ENCODE assay signal across 7 cellular contexts in genomic region chr19:11420894-11421606, GRCh38. TPM values are rescaled to one million over a fixed set of nuclear protein-coding genes. Genes with fewer than 3 reads are reported as not detected.
A peak's percentile ranks its signal among the peaks of the same experiment; 100 is the strongest.
DNase-seq lines count a peak whose midpoint lies in the region; ATAC-seq and TF ChIP-seq lines count a peak whose summit lies in the region.
"Had no signal": no experiment of that assay in that cellular context is flagged by ENCODE, and none has a peak within 500 bp of the region (broad histone marks: within the 10 kb centered on the region; RNA-seq: fewer than 3 reads in every experiment).

No MANE protein-coding gene starts in this region.

- no peaks in the 10 kb centered on the region for H3K9me2 ChIP-seq in hepatocyte (replicated peaks; ENCODE audit: insufficient read depth)

- H3K27me3 Mint-ChIP-seq in activated CD4-positive, alpha-beta T cell treated with anti-CD3 and anti-CD28 coated beads, Interleukin-2, amount 10 ng/mL, durations not matched to agents 24 days and 14 days, result peaks cover 72% of the 10 kb centered on the region

- H3K27ac ChIP-seq in hepatocyte (peak overlapping the region; percentile 53), tibial nerve (peak overlapping the region in 1 of 4 donors; percentile 50)

- H3K4me3 Mint-ChIP-seq in activated CD4-positive, alpha-beta T cell treated with anti-CD3 and anti-CD28 coated beads, Interleukin-2, amount 10 ng/mL, durations not matched to agents 24 days and 14 days, result peak overlapping the region; percentile 82

- no peak overlapping the region for H3K27ac Mint-ChIP-seq in activated CD4-positive, alpha-beta T cell treated with anti-CD3 and anti-CD28 coated beads, Interleukin-2, amount 10 ng/mL, durations not matched to agents 24 days and 14 days

- DNase-seq in activated CD4-positive, alpha-beta T cell treated with anti-CD3 and anti-CD28 coated beads, Interleukin-2, amount 10 ng/mL, durations not matched to agents 24 days and 14 days, result peak; percentile 63
- no peak for DNase-seq in activated CD4-positive, alpha-beta T cell treated with anti-CD3 and anti-CD28 coated beads for 1 hour
- DNase-seq in hepatocyte (ENCODE audit: low spot score) (peak; percentile 28), tibial nerve (ENCODE audit: low spot score in 2 of 2) (no peak)
- DNase-seq in activated CD8-positive, alpha-beta memory T cell treated with anti-CD3 and anti-CD28 coated beads, Interleukin-2, amount 50 U/mL, for 48 hours, result no peak
- DNase-seq: effector CD4-positive, alpha-beta T cell had no signal

- 29% methylated on average over 23 of the region's 28 CpGs for WGBS in hepatocyte (ENCODE audit: low lambda C conversion rate, missing lambda C conversion rate)
- WGBS in tibial nerve, 2 donors, result 14 to 16% methylated on average over 28 of the region's 28 CpGs

- H3K79me2 ChIP-seq in hepatocyte, result peaks cover 6% of the 10 kb centered on the region

- H4K20me1 ChIP-seq in hepatocyte (ENCODE audit: insufficient read depth, poor library complexity, severe bottlenecking), result no peaks in the 10 kb centered on the region

- H3K9me3 Mint-ChIP-seq in activated CD4-positive, alpha-beta T cell treated with anti-CD3 and anti-CD28 coated beads, Interleukin-2, amount 10 ng/mL, durations not matched to agents 24 days and 14 days, result no peaks in the 10 kb centered on the region

- no peaks in the 10 kb centered on the region for H3K36me3 Mint-ChIP-seq in activated CD4-positive, alpha-beta T cell treated with anti-CD3 and anti-CD28 coated beads, Interleukin-2, amount 10 ng/mL, durations not matched to agents 24 days and 14 days (ENCODE audit: low read depth)

- H3K36me3 ChIP-seq in hepatocyte (replicated peaks; ENCODE audit: insufficient read depth, low read depth), result no peaks in the 10 kb centered on the region
- no peaks in the 10 kb centered on the region for H3K36me3 ChIP-seq in tibial nerve

- H3K4me3 ChIP-seq in hepatocyte (peak overlapping the region; percentile 41), tibial nerve (peak overlapping the region; percentile 17 to 40 (median 32))

- H3K9me3 ChIP-seq in hepatocyte (ENCODE audit: low read depth) (no peaks in the 10 kb centered on the region), tibial nerve (no peaks in the 10 kb centered on the region)

- no peak for ATAC-seq in GM21786 (IDR thresholded peaks at IDR 0.05; ENCODE audit: unreplicated experiment)

- peak overlapping the region; percentile 75 for H2AFZ ChIP-seq in hepatocyte

- H3K4me1 Mint-ChIP-seq in activated CD4-positive, alpha-beta T cell treated with anti-CD3 and anti-CD28 coated beads, Interleukin-2, amount 10 ng/mL, durations not matched to agents 24 days and 14 days, result peaks cover 33% of the 10 kb centered on the region

- intact Hi-C loops in activated CD4-positive, alpha-beta T cell treated with anti-CD3 and anti-CD28 coated beads, Interleukin-2, amount 10 ng/mL, durations not matched to agents 24 days and 14 days (cut with micrococcal nuclease), result loop anchor here (2.0 to 5.0 kb wide), 2 partner anchors 38 to 61 kb away; partner anchors contain the start of gene ELAVL3

- H3K27me3 ChIP-seq in hepatocyte (peaks cover 5% of the 10 kb centered on the region), tibial nerve (peaks cover 0 to 73% of the 10 kb centered on the region in 2 donors)

- H3K4me2 ChIP-seq in hepatocyte, result peak overlapping the region; percentile 86

- TF ChIP-seq POLR2A in tibial nerve (IDR thresholded peaks at IDR 0.05), result no peak

- H3K4me1 ChIP-seq in hepatocyte (ENCODE audit: insufficient read depth) (peaks cover 21% of the 10 kb centered on the region), tibial nerve (peaks cover 0 to 51% (median 29%) of the 10 kb centered on the region in 4 donors)

- TF ChIP-seq EP300 in tibial nerve (IDR thresholded peaks at IDR 0.05), result no peak

- TF ChIP-seq CTCF in hepatocyte (IDR thresholded peaks at IDR 0.05; ENCODE audit: poor library complexity), result no peak
- no peak for TF ChIP-seq CTCF in tibial nerve (IDR thresholded peaks at IDR 0.05)

RNA-seq across cellular contexts. Expression of gene RGL3, which starts 1.9 kb away (rescaled TPM):
- not detected in 2 replicates for total RNA-seq in activated CD4-positive, alpha-beta T cell treated with anti-CD3 and anti-CD28 coated beads, Interleukin-2, amount 10 ng/mL, durations not matched to agents 24 days and 14 days
- 20.6 and 27.6 TPM in 2 replicates for total RNA-seq in hepatocyte
- polyA plus RNA-seq in hepatocyte, result 55.6 and 94.8 TPM in 2 replicates
- 10 to 100 TPM in 2 of 4 donors, 1 to 10 TPM in 2; 5.7 to 17.9 (median 11.0) TPM for total RNA-seq in tibial nerve

RNA-seq across cellular contexts. Expression of gene ODAD3, which starts 13.9 kb away (rescaled TPM):
- 0.12 and 0.24 TPM in 2 replicates for total RNA-seq in activated CD4-positive, alpha-beta T cell treated with anti-CD3 and anti-CD28 coated beads, Interleukin-2, amount 10 ng/mL, durations not matched to agents 24 days and 14 days
- 0.08 and 1.3 TPM in 2 replicates for total RNA-seq in hepatocyte
- 1.4 and 1.9 TPM in 2 replicates for polyA plus RNA-seq in hepatocyte
- 1 to 10 TPM in 1 of 4 donors, under 1 TPM in 1, not detected in 2; 0.42 to 1.3 TPM for total RNA-seq in tibial nerve

RNA-seq across cellular contexts. Expression of gene PRKCSH, which starts 14.4 kb away (rescaled TPM):
- 288 TPM in 2 replicates for total RNA-seq in activated CD4-positive, alpha-beta T cell treated with anti-CD3 and anti-CD28 coated beads, Interleukin-2, amount 10 ng/mL, durations not matched to agents 24 days and 14 days
- total RNA-seq in hepatocyte (60.0 and 85.1 TPM in 2 replicates), tibial nerve (100 to 1,000 TPM in 1 of 4 donors, 10 to 100 TPM in 3; 94.0 to 101 (median 97.4) TPM)
- polyA plus RNA-seq in hepatocyte, result 245 and 251 TPM in 2 replicates

RNA-seq across cellular contexts. Expression of gene EPOR, which starts 36.9 kb away (rescaled TPM):
- 7.2 and 7.7 TPM in 2 replicates for total RNA-seq in activated CD4-positive, alpha-beta T cell treated with anti-CD3 and anti-CD28 coated beads, Interleukin-2, amount 10 ng/mL, durations not matched to agents 24 days and 14 days
- 16.6 and 20.9 TPM in 2 replicates for total RNA-seq in hepatocyte
- polyA plus RNA-seq in hepatocyte, result 34.2 and 46.8 TPM in 2 replicates
- 10 to 100 TPM in 1 of 4 donors, 1 to 10 TPM in 3; 3.5 to 10.0 (median 7.5) TPM for total RNA-seq in tibial nerve

RNA-seq across cellular contexts. Expression of gene SWSAP1, which starts 46.6 kb away (rescaled TPM):
- 2.3 and 2.6 TPM in 2 replicates for total RNA-seq in activated CD4-positive, alpha-beta T cell treated with anti-CD3 and anti-CD28 coated beads, Interleukin-2, amount 10 ng/mL, durations not matched to agents 24 days and 14 days
- total RNA-seq in hepatocyte (2.2 and 3.1 TPM in 2 replicates), tibial nerve (1 to 10 TPM; 2.3 to 5.7 (median 2.8) TPM)
- polyA plus RNA-seq in hepatocyte, result 4.0 and 4.9 TPM in 2 replicates

Comparison
In these comparisons a context has a peak if more than half of its experiments do, and no peak if none do; other contexts are left out.
1. DNase-seq: peak in activated CD4-positive, alpha-beta T cell treated with anti-CD3 and anti-CD28 coated beads, Interleukin-2, amount 10 ng/mL, durations not matched to agents 24 days and 14 days (single experiment) and hepatocyte (single experiment); none in activated CD4-positive, alpha-beta T cell treated with anti-CD3 and anti-CD28 coated beads for 1 hour (single experiment), tibial nerve (0 of 2) and activated CD8-positive, alpha-beta memory T cell treated with anti-CD3 and anti-CD28 coated beads, Interleukin-2, amount 50 U/mL, for 48 hours (single experiment).